Comparison of ENCODE assay signal across 21 cellular contexts in the genomic region with DNA sequence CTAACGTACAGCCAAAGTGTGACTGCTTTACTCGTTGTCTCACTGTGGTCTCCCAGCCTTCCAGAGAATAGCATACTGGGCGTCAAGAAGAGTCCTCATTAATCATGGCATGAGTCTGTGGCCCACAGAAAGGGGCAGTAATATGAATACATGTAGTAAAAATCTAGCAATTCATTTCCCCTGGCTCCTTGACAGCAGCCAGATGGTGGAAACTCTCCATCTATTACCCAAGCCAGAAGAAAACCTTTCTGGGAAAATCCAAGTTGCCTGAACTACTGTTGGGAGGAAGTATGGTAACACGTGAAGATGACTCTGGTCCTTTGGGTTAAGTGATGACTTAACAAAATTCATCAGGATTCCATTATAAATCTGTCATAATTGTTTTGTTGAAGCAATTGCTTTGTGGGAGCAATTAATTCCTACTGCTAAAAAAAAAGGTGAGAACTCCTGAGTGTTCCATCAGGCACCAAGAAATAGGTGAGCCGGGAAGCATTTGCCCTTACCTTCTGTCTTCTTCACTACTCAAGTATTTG.
"Had no signal": no experiment of that assay in that cellular context is flagged by ENCODE, and none has a peak within 500 bp of the region (broad histone marks: within the 10 kb centered on the region; RNA-seq: fewer than 3 reads in every experiment).

No MANE protein-coding gene starts in this region.

- H3K9me3 Mint-ChIP-seq: central memory CD8-positive, alpha-beta T cell; T-helper 2 cell treated with Interferon-gamma antibody and Interleukin-4, amounts not matched to agents 5 μg/mL and 100 μg/mL, for 36 hours had no signal

- H3K4me3 ChIP-seq: hepatocyte, ovary, psoas muscle, thoracic aorta, upper lobe of left lung had no signal

- H3K4me3 Mint-ChIP-seq: activated naive CD8-positive, alpha-beta T cell treated with anti-CD3 and anti-CD28 coated beads, Interleukin-2, amount 10 ng/mL, durations not matched to agents 7 days and 5 days; central memory CD8-positive, alpha-beta T cell; naive thymus-derived CD4-positive, alpha-beta T cell; stimulated activated naive CD8-positive, alpha-beta T cell treated with anti-CD3 and anti-CD28 coated beads, Interleukin-15, amount 100 ng/mL, for 72 hours; T-helper 2 cell treated with Interferon-gamma antibody and Interleukin-4, amounts not matched to agents 5 μg/mL and 100 μg/mL, for 36 hours had no signal

- H3K36me3 ChIP-seq: brain microvascular endothelial cell, ovary, thoracic aorta, upper lobe of left lung had no signal

- H3K9me3 ChIP-seq: ovary, psoas muscle, thoracic aorta, upper lobe of left lung had no signal

- H3K4me1 Mint-ChIP-seq: activated naive CD8-positive, alpha-beta T cell treated with anti-CD3 and anti-CD28 coated beads, Interleukin-2, amount 10 ng/mL, durations not matched to agents 7 days and 5 days; central memory CD8-positive, alpha-beta T cell; naive thymus-derived CD4-positive, alpha-beta T cell; stimulated activated naive CD8-positive, alpha-beta T cell treated with anti-CD3 and anti-CD28 coated beads, Interleukin-15, amount 100 ng/mL, for 72 hours had no signal

- DNase-seq: activated CD4-positive, alpha-beta T cell treated with anti-CD3 and anti-CD28 coated beads, Interleukin-2, amount 50 U/mL, for 4 hours; activated naive CD8-positive, alpha-beta T cell treated with anti-CD3 and anti-CD28 coated beads, Interleukin-2, amount 10 ng/mL, durations not matched to agents 7 days and 5 days; activated T-cell treated with anti-CD3 and anti-CD28 coated beads for 4 hours; amygdala; brain microvascular endothelial cell; cortex of kidney; erythroblast; mesendoderm; naive thymus-derived CD4-positive, alpha-beta T cell; ovary; psoas muscle; right cardiac atrium; small intestine; stimulated activated CD4-positive, alpha-beta T cell treated with anti-CD3 and anti-CD28 coated beads, Interleukin-15, amount 100 ng/mL, for 24 hours; stimulated activated CD4-positive, alpha-beta T cell treated with anti-CD3 and anti-CD28 coated beads, Interleukin-2, amount 100 ng/mL, for 48 hours; stimulated activated naive CD8-positive, alpha-beta T cell treated with anti-CD3 and anti-CD28 coated beads, Interleukin-15, amount 100 ng/mL, for 72 hours; upper lobe of left lung had no signal

- ATAC-seq: naive thymus-derived CD4-positive, alpha-beta T cell; psoas muscle; right cardiac atrium; stimulated activated naive CD8-positive, alpha-beta T cell treated with anti-CD3 and anti-CD28 coated beads, Interleukin-15, amount 100 ng/mL, for 72 hours had no signal

- H3K27ac Mint-ChIP-seq: activated naive CD8-positive, alpha-beta T cell treated with anti-CD3 and anti-CD28 coated beads, Interleukin-2, amount 10 ng/mL, durations not matched to agents 7 days and 5 days; T-helper 2 cell treated with Interferon-gamma antibody and Interleukin-4, amounts not matched to agents 5 μg/mL and 100 μg/mL, for 36 hours had no signal

- H3K27me3 Mint-ChIP-seq: activated naive CD8-positive, alpha-beta T cell treated with anti-CD3 and anti-CD28 coated beads, Interleukin-2, amount 10 ng/mL, durations not matched to agents 7 days and 5 days; central memory CD8-positive, alpha-beta T cell; naive thymus-derived CD4-positive, alpha-beta T cell; stimulated activated naive CD8-positive, alpha-beta T cell treated with anti-CD3 and anti-CD28 coated beads, Interleukin-15, amount 100 ng/mL, for 72 hours had no signal

- H3K79me2 ChIP-seq: hepatocyte had no signal

- H3K36me3 Mint-ChIP-seq: activated naive CD8-positive, alpha-beta T cell treated with anti-CD3 and anti-CD28 coated beads, Interleukin-2, amount 10 ng/mL, durations not matched to agents 7 days and 5 days; naive thymus-derived CD4-positive, alpha-beta T cell had no signal

- H3K27me3 ChIP-seq: brain microvascular endothelial cell, hepatocyte, ovary, upper lobe of left lung had no signal

- H3K4me2 ChIP-seq: hepatocyte had no signal

- H3K27ac ChIP-seq: brain microvascular endothelial cell, hepatocyte, ovary, psoas muscle, thoracic aorta, upper lobe of left lung had no signal

- H3K4me1 ChIP-seq: psoas muscle, upper lobe of left lung had no signal

- H2AFZ ChIP-seq: hepatocyte had no signal
